In the genomic region with DNA sequence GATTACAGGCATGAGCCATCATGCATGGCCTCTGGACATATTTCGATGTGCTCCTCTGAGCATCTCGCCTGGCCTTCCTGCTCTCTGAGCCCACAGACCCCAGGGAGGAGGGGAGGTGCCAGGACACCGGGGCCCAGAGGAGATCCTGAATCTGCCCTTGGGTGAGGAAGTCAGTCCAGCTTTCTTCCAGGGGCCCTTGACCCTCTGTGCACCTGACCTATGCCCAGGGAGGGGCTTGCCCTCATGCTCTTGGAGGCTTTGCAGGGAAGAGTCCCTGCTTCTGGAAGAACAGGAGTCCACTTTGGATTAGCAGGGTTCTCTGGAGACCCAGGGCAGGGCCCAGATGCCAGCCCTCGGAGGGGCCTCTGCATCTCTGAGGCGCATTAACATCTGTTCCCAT, we compare ENCODE assay signal across 20 cellular contexts. TPM values are rescaled to one million over a fixed set of nuclear protein-coding genes. Genes with fewer than 3 reads are reported as not detected.
"Had no signal": no experiment of that assay in that cellular context is flagged by ENCODE, and none has a peak within 500 bp of the region (broad histone marks: within the 10 kb centered on the region; RNA-seq: fewer than 3 reads in every experiment).

No MANE protein-coding gene starts in this region.

- FAIRE-seq: RCC 7860 had no signal

- ATAC-seq: activated CD8-positive, alpha-beta T cell treated with anti-CD3 and anti-CD28 coated beads, Interleukin-2, amount 10 ng/mL, durations not matched to agents 7 days and 5 days; WTC11 had no signal

- DNase-seq: activated CD4-positive, alpha-beta T cell treated with anti-CD3 and anti-CD28 coated beads for 48 hours; activated CD4-positive, alpha-beta T cell treated with anti-CD3 and anti-CD28 coated beads, Interleukin-2, amount 50 U/mL, for 4 hours; activated CD4-positive, CD25-positive, alpha-beta regulatory T cell treated with anti-CD3 and anti-CD28 coated beads, Interleukin-2, amount 50 U/mL, for 72 hours; activated CD8-positive, alpha-beta T cell treated with anti-CD3 and anti-CD28 coated beads, Interleukin-2, amount 10 ng/mL, durations not matched to agents 7 days and 5 days; activated naive CD4-positive, alpha-beta T cell treated with anti-CD3 and anti-CD28 coated beads for 36 hours; activated T-cell treated with anti-CD3 and anti-CD28 coated beads, Interleukin-2, amount 50 U/mL, for 24 hours; Karpas-422; MM.1S; NCI-H1105; NCI-H1436; NCI-H1694 treated with DMSO at 0.1 percent for 48 hours; NCI-H2029 treated with DMSO at 0.1 percent for 48 hours; NCI-H510A treated with DMSO at 0.1 percent for 48 hours; NCI-H69; NK-92 treated with Interleukin-12 subunit alpha and Interleukin-12 subunit beta, amount 100 ng/mL, for 24 hours; SHP77 treated with DMSO at 0.1 percent for 48 hours; T-helper 9 cell had no signal

RNA-seq across cellular contexts. Expression of a gene that starts 1.4 kb away (rescaled TPM):
- total RNA-seq: activated naive CD4-positive, alpha-beta T cell treated with anti-CD3 and anti-CD28 coated beads for 36 hours; cardiac septum had no signal
